21 cellular contexts compared by ENCODE assay signal in genomic region chr4:26361287-26361686, GRCh38. TPM values are rescaled to one million over a fixed set of nuclear protein-coding genes. Genes with fewer than 3 reads are reported as not detected.
A peak's percentile ranks its signal among the peaks of the same experiment; 100 is the strongest.
DNase-seq lines count a peak whose midpoint lies in the region; ATAC-seq and TF ChIP-seq lines count a peak whose summit lies in the region.
"Had no signal": no experiment of that assay in that cellular context is flagged by ENCODE, and none has a peak within 500 bp of the region (broad histone marks: within the 10 kb centered on the region; RNA-seq: fewer than 3 reads in every experiment).

No MANE protein-coding gene starts in this region.

- TF ChIP-seq CTCF in WTC11 (IDR thresholded peaks at IDR 0.05) (no peak), fibroblast of villous mesenchyme (IDR thresholded peaks at IDR 0.05; ENCODE audit: insufficient read depth, low read depth, low read length) (no peak)

- H3K4me3 Mint-ChIP-seq in activated CD4-positive, alpha-beta memory T cell treated with anti-CD3 and anti-CD28 coated beads, Interleukin-2, amount 10 ng/mL, durations not matched to agents 7 days and 5 days = peak overlapping the region; percentile 18
- no peak overlapping the region for H3K4me3 Mint-ChIP-seq in activated CD4-positive, alpha-beta memory T cell treated with anti-CD3 and anti-CD28 coated beads for 36 hours
- no peak overlapping the region for H3K4me3 Mint-ChIP-seq in WTC11
- peak overlapping the region; percentile 33 for H3K4me3 Mint-ChIP-seq in stimulated activated effector memory CD8-positive, alpha-beta T cell treated with anti-CD3 and anti-CD28 coated beads, Interleukin-12 subunit alpha, Interleukin-12 subunit beta, amount 100 ng/mL, for 72 hours
- H3K4me3 Mint-ChIP-seq: activated naive CD4-positive, alpha-beta T cell treated with anti-CD3 and anti-CD28 coated beads, Interleukin-2, amount 10 ng/mL, durations not matched to agents 7 days and 5 days; activated T-cell treated with anti-CD3 and anti-CD28 coated beads, Interleukin-2, amount 50 U/mL, for 24 hours; neural progenitor cell had no signal

- intact Hi-C loops in activated CD4-positive, alpha-beta memory T cell treated with anti-CD3 and anti-CD28 coated beads for 36 hours (cut with micrococcal nuclease) = no loop called here

- peaks cover 20% of the 10 kb centered on the region for H3K36me3 Mint-ChIP-seq in activated CD4-positive, alpha-beta memory T cell treated with anti-CD3 and anti-CD28 coated beads, Interleukin-2, amount 10 ng/mL, durations not matched to agents 7 days and 5 days (ENCODE audit: low read depth)
- H3K36me3 Mint-ChIP-seq in activated CD4-positive, alpha-beta memory T cell treated with anti-CD3 and anti-CD28 coated beads for 36 hours = peaks cover 12% of the 10 kb centered on the region
- H3K36me3 Mint-ChIP-seq in WTC11 = no peaks in the 10 kb centered on the region
- peaks cover 61% of the 10 kb centered on the region for H3K36me3 Mint-ChIP-seq in stimulated activated effector memory CD8-positive, alpha-beta T cell treated with anti-CD3 and anti-CD28 coated beads, Interleukin-12 subunit alpha, Interleukin-12 subunit beta, amount 100 ng/mL, for 72 hours

- CTCF ChIA-PET in activated CD4-positive, alpha-beta memory T cell treated with anti-CD3 and anti-CD28 coated beads, Interleukin-2, amount 10 ng/mL, durations not matched to agents 7 days and 5 days (lab: Charles Lee) = interaction anchor here (0.6 to 2.2 kb wide), 7 partner anchors 11 to 302 kb away, joined by 3 to 11 read pairs (median 3); no protein-coding TSS in a partner anchor
- CTCF ChIA-PET in activated CD4-positive, alpha-beta memory T cell treated with anti-CD3 and anti-CD28 coated beads for 36 hours (lab: Charles Lee) = interaction anchor here (1.0 kb wide), 1 partner anchor 9 kb away, joined by 3 read pairs; no protein-coding TSS in a partner anchor
- CTCF ChIA-PET in WTC11 (lab: Charles Lee) (interaction anchor here (1.0 to 1.1 kb wide), 2 partner anchors 30 to 36 kb away, joined by 5 read pairs; no protein-coding TSS in a partner anchor), HEK293T (lab: Yijun Ruan, JAX) (no interaction called here)

- DNase-seq in activated CD4-positive, alpha-beta memory T cell treated with anti-CD3 and anti-CD28 coated beads, Interleukin-2, amount 10 ng/mL, durations not matched to agents 7 days and 5 days = no peak
- DNase-seq in activated CD4-positive, alpha-beta memory T cell treated with anti-CD3 and anti-CD28 coated beads for 36 hours = no peak
- DNase-seq in WTC11 (ENCODE audit: low spot score) = no peak
- peak; percentile 27 for DNase-seq in fibroblast of villous mesenchyme (ENCODE audit: low read depth)
- DNase-seq in stimulated activated effector memory CD8-positive, alpha-beta T cell treated with anti-CD3 and anti-CD28 coated beads, Interleukin-12 subunit alpha, Interleukin-12 subunit beta, amount 100 ng/mL, for 72 hours (ENCODE audit: low spot score in 2 of 2) = no peak
- no peak for DNase-seq in hippocampal formation (lab: John Stamatoyannopoulos, UW)
- DNase-seq in stimulated activated CD4-positive, alpha-beta T cell treated with anti-CD3 and anti-CD28 coated beads, Interleukin-4, amount 100 ng/mL, for 1 hour = no peak
- no peak for DNase-seq in HEK293T (ENCODE audit: extremely low spot score)
- DNase-seq: activated CD4-positive, alpha-beta T cell treated with anti-CD3 and anti-CD28 coated beads, Interleukin-2, amount 50 U/mL, for 1 hour; activated naive CD4-positive, alpha-beta T cell treated with anti-CD3 and anti-CD28 coated beads, Interleukin-2, amount 10 ng/mL, durations not matched to agents 7 days and 5 days; activated T-cell treated with anti-CD3 and anti-CD28 coated beads, Interleukin-2, amount 50 U/mL, for 24 hours; foreskin keratinocyte; GDM1; H9; NCI-H1694; NCI-H774; stimulated activated CD4-positive, alpha-beta T cell treated with anti-CD3 and anti-CD28 coated beads, Interleukin-12 subunit alpha, Interleukin-12 subunit beta, amount 100 ng/mL, for 4 hours had no signal

- peaks cover 53% of the 10 kb centered on the region for H3K4me1 Mint-ChIP-seq in activated CD4-positive, alpha-beta memory T cell treated with anti-CD3 and anti-CD28 coated beads, Interleukin-2, amount 10 ng/mL, durations not matched to agents 7 days and 5 days
- H3K4me1 Mint-ChIP-seq in activated CD4-positive, alpha-beta memory T cell treated with anti-CD3 and anti-CD28 coated beads for 36 hours (ENCODE audit: low read depth) = peaks cover 34% of the 10 kb centered on the region
- H3K4me1 Mint-ChIP-seq in WTC11 = peaks cover 39% of the 10 kb centered on the region
- peaks cover 25% of the 10 kb centered on the region for H3K4me1 Mint-ChIP-seq in stimulated activated effector memory CD8-positive, alpha-beta T cell treated with anti-CD3 and anti-CD28 coated beads, Interleukin-12 subunit alpha, Interleukin-12 subunit beta, amount 100 ng/mL, for 72 hours
- H3K4me1 Mint-ChIP-seq: neural progenitor cell had no signal

- POLR2A ChIA-PET in activated CD4-positive, alpha-beta memory T cell treated with anti-CD3 and anti-CD28 coated beads, Interleukin-2, amount 10 ng/mL, durations not matched to agents 7 days and 5 days (lab: Charles Lee) = interaction anchor here (0.7 to 2.6 kb wide), 7 partner anchors 9 to 422 kb away, joined by 3 to 17 read pairs (median 3); no protein-coding TSS in a partner anchor
- POLR2A ChIA-PET in activated CD4-positive, alpha-beta memory T cell treated with anti-CD3 and anti-CD28 coated beads for 36 hours (lab: Charles Lee) = no interaction called here
- POLR2A ChIA-PET in WTC11 (lab: Charles Lee) (interaction anchor here (0.6 kb wide), 1 partner anchor 309 kb away, joined by 5 read pairs; no protein-coding TSS in a partner anchor), HEK293T (lab: Yijun Ruan, JAX) (no interaction called here)

- H3K27ac Mint-ChIP-seq in activated CD4-positive, alpha-beta memory T cell treated with anti-CD3 and anti-CD28 coated beads, Interleukin-2, amount 10 ng/mL, durations not matched to agents 7 days and 5 days = peak overlapping the region; percentile 69
- no peak overlapping the region for H3K27ac Mint-ChIP-seq in activated CD4-positive, alpha-beta memory T cell treated with anti-CD3 and anti-CD28 coated beads for 36 hours
- H3K27ac Mint-ChIP-seq in WTC11 = peak overlapping the region; percentile 68; the same call in 1 of the 2 replicates
- H3K27ac Mint-ChIP-seq in stimulated activated effector memory CD8-positive, alpha-beta T cell treated with anti-CD3 and anti-CD28 coated beads, Interleukin-12 subunit alpha, Interleukin-12 subunit beta, amount 100 ng/mL, for 72 hours = no peak overlapping the region
- H3K27ac Mint-ChIP-seq: activated naive CD4-positive, alpha-beta T cell treated with anti-CD3 and anti-CD28 coated beads, Interleukin-2, amount 10 ng/mL, durations not matched to agents 7 days and 5 days; neural progenitor cell had no signal

- no peak overlapping the region for H3K4me3 ChIP-seq in fibroblast of villous mesenchyme (ENCODE audit: low read depth, low read length)
- H3K4me3 ChIP-seq: A549; BLaER1 treated with 17β-estradiol and CSF1 and Interleukin-3, amounts not matched to agents 10 nM and 100 nM; neural progenitor cell; SK-N-MC had no signal

- no peak for ATAC-seq in WTC11
- no peak for ATAC-seq in stimulated activated effector memory CD8-positive, alpha-beta T cell treated with anti-CD3 and anti-CD28 coated beads, Interleukin-12 subunit alpha, Interleukin-12 subunit beta, amount 100 ng/mL, for 72 hours
- ATAC-seq: A549, foreskin keratinocyte had no signal

- no peaks in the 10 kb centered on the region for H3K9me3 Mint-ChIP-seq in activated CD4-positive, alpha-beta memory T cell treated with anti-CD3 and anti-CD28 coated beads, Interleukin-2, amount 10 ng/mL, durations not matched to agents 7 days and 5 days
- H3K9me3 Mint-ChIP-seq in activated CD4-positive, alpha-beta memory T cell treated with anti-CD3 and anti-CD28 coated beads for 36 hours = no peaks in the 10 kb centered on the region
- H3K9me3 Mint-ChIP-seq in WTC11 = no peaks in the 10 kb centered on the region
- no peaks in the 10 kb centered on the region for H3K9me3 Mint-ChIP-seq in stimulated activated effector memory CD8-positive, alpha-beta T cell treated with anti-CD3 and anti-CD28 coated beads, Interleukin-12 subunit alpha, Interleukin-12 subunit beta, amount 100 ng/mL, for 72 hours
- H3K9me3 Mint-ChIP-seq: activated naive CD4-positive, alpha-beta T cell treated with anti-CD3 and anti-CD28 coated beads, Interleukin-2, amount 10 ng/mL, durations not matched to agents 7 days and 5 days; activated T-cell treated with anti-CD3 and anti-CD28 coated beads, Interleukin-2, amount 50 U/mL, for 24 hours; H9; neural progenitor cell had no signal

- H3K27me3 Mint-ChIP-seq in activated CD4-positive, alpha-beta memory T cell treated with anti-CD3 and anti-CD28 coated beads, Interleukin-2, amount 10 ng/mL, durations not matched to agents 7 days and 5 days = no peaks in the 10 kb centered on the region
- H3K27me3 Mint-ChIP-seq in activated CD4-positive, alpha-beta memory T cell treated with anti-CD3 and anti-CD28 coated beads for 36 hours = no peaks in the 10 kb centered on the region
- no peaks in the 10 kb centered on the region for H3K27me3 Mint-ChIP-seq in WTC11 (ENCODE audit: low read depth)
- H3K27me3 Mint-ChIP-seq: activated naive CD4-positive, alpha-beta T cell treated with anti-CD3 and anti-CD28 coated beads, Interleukin-2, amount 10 ng/mL, durations not matched to agents 7 days and 5 days; activated T-cell treated with anti-CD3 and anti-CD28 coated beads, Interleukin-2, amount 50 U/mL, for 24 hours had no signal

TF ChIP-seq in WTC11, 78 proteins besides CTCF, POLR2A, EP300 and RAD21 (continues in another document):
- no peak for TF ChIP-seq NFYB (CRISPR knock-in tag; conservative IDR thresholded peaks at IDR 0.05; ENCODE audit: low read depth)
- no peak for TF ChIP-seq JUN (CRISPR knock-in tag; IDR thresholded peaks at IDR 0.05)

TF ChIP-seq in HEK293T, 16 proteins besides CTCF, POLR2A, EP300 and RAD21:
- no peak for TF ChIP-seq LEF1 (IDR thresholded peaks at IDR 0.05; ENCODE audit: borderline replicate concordance)
- TF ChIP-seq SUZ12 (IDR thresholded peaks at IDR 0.05) = no peak
- TF ChIP-seq SP1 (IDR thresholded peaks at IDR 0.05) = no peak
- no peak for TF ChIP-seq ZNF384 (IDR thresholded peaks at IDR 0.05)
- TF ChIP-seq CTBP1 (IDR thresholded peaks at IDR 0.05; ENCODE audit: borderline replicate concordance) = no peak
- TF ChIP-seq FOXM1 (IDR thresholded peaks at IDR 0.05; ENCODE audit: borderline replicate concordance) = no peak
- TF ChIP-seq HDGF (IDR thresholded peaks at IDR 0.05; ENCODE audit: borderline replicate concordance) = no peak
- TF ChIP-seq ARNT (IDR thresholded peaks at IDR 0.05) = no peak
TF ChIP-seq in HEK293T: peak in this region for 0.

RNA-seq across cellular contexts. Expression of gene RBPJ, which starts 40.5 kb away (rescaled TPM):
- 100 to 1,000 TPM; 137 to 144 TPM for total RNA-seq in activated CD4-positive, alpha-beta memory T cell treated with anti-CD3 and anti-CD28 coated beads, Interleukin-2, amount 10 ng/mL, durations not matched to agents 7 days and 5 days
- total RNA-seq in activated CD4-positive, alpha-beta memory T cell treated with anti-CD3 and anti-CD28 coated beads for 36 hours = 100 to 1,000 TPM; 262 to 269 TPM
- 163 to 167 TPM (median 163 TPM) in 3 replicates for total RNA-seq in WTC11 (2021)
- total RNA-seq in fibroblast of villous mesenchyme = 57.3 and 58.7 TPM in 2 replicates

Comparison
In these comparisons a context has a peak if more than half of its experiments do, and no peak if none do; other contexts are left out.
1. H3K27ac Mint-ChIP-seq: peak in activated CD4-positive, alpha-beta memory T cell treated with anti-CD3 and anti-CD28 coated beads, Interleukin-2, amount 10 ng/mL, durations not matched to agents 7 days and 5 days (single experiment) and WTC11 (single experiment); none in activated CD4-positive, alpha-beta memory T cell treated with anti-CD3 and anti-CD28 coated beads for 36 hours (single experiment) and stimulated activated effector memory CD8-positive, alpha-beta T cell treated with anti-CD3 and anti-CD28 coated beads, Interleukin-12 subunit alpha, Interleukin-12 subunit beta, amount 100 ng/mL, for 72 hours (single experiment).
2. H3K4me3 Mint-ChIP-seq: peak in activated CD4-positive, alpha-beta memory T cell treated with anti-CD3 and anti-CD28 coated beads, Interleukin-2, amount 10 ng/mL, durations not matched to agents 7 days and 5 days (single experiment) and stimulated activated effector memory CD8-positive, alpha-beta T cell treated with anti-CD3 and anti-CD28 coated beads, Interleukin-12 subunit alpha, Interleukin-12 subunit beta, amount 100 ng/mL, for 72 hours (single experiment); none in activated CD4-positive, alpha-beta memory T cell treated with anti-CD3 and anti-CD28 coated beads for 36 hours (single experiment) and WTC11 (single experiment).
3. POLR2A ChIA-PET loops: an anchor here in activated CD4-positive, alpha-beta memory T cell treated with anti-CD3 and anti-CD28 coated beads, Interleukin-2, amount 10 ng/mL, durations not matched to agents 7 days and 5 days (0.7 to 2.6 kb wide) and WTC11 (0.6 kb wide); none called in activated CD4-positive, alpha-beta memory T cell treated with anti-CD3 and anti-CD28 coated beads for 36 hours and HEK293T.